Comparison of ENCODE assay signal across 8 cellular contexts in the genomic region with DNA sequence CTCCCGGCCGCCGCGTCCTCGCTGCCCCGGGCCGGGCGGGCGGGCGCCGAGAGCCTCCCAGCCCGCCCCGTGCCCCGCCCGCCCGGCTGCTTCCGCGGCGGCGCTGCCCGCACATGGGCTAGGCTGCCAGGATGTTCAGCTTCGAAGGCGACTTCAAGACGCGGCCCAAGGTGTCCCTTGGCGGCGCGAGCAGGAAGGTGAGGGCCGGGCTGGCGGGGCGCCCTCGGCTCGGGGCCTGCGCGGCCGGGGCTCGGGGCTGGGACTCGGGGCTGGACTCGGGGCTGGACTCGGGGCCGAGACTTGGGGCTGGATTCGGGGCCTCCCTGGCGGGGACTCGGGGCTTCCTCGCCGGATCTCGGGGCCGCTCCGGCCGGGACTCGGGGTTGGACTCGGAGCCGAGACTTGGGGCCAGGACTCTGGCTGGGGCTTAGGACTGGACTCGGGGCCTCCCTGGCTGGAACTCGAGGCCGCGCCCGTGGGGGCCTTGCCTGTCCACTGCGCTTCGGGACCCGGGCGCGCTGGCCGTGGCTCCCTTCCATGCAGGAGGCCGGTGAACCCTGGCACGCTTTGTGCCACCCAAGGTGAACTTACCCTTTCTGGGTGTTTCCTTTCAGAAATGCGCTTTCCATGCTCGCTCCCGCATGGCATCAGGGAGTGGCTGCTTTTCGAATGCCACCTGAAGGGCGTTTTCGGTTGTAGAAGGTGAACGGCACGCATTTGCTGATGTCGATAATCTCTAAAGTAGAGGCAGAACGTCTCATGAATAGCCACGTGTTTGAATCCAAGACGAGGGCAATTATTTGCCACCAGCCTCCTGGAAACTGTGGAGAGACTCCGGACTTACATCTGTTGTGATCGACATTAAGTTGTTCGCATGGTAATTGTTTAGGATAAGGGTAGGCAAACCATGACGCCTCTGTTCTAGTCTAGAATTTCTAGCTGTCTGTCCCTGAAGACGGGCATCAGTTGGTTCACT.
DNase-seq lines count a peak whose midpoint lies in the region; ATAC-seq lines count a peak whose summit lies in the region.

No MANE protein-coding gene starts in this region.

- ATAC-seq in GM19467 (IDR thresholded peaks at IDR 0.05; ENCODE audit: unreplicated experiment) = peak; percentile 48

- no peaks in the 10 kb centered on the region for H3K9me3 ChIP-seq in effector memory CD4-positive, alpha-beta T cell (ENCODE audit: control insufficient read depth, low read length)
- no peaks in the 10 kb centered on the region for H3K9me3 ChIP-seq in muscle layer of colon (ENCODE audit: low read length)

- peaks cover 26% of the 10 kb centered on the region for H3K4me1 ChIP-seq in effector memory CD4-positive, alpha-beta T cell (ENCODE audit: control insufficient read depth, insufficient read depth, low read length, poor library complexity, severe bottlenecking)
- H3K4me1 ChIP-seq in muscle layer of colon (ENCODE audit: insufficient read depth, low read length) = peaks cover 35% of the 10 kb centered on the region

- no peaks in the 10 kb centered on the region for H3K27me3 ChIP-seq in effector memory CD4-positive, alpha-beta T cell (replicated peaks; ENCODE audit: control insufficient read depth, insufficient read depth, low read length, poor library complexity, severe bottlenecking)
- no peaks in the 10 kb centered on the region for H3K27me3 ChIP-seq in muscle layer of colon (ENCODE audit: control insufficient read depth in 1 of 2, insufficient read depth in 2 of 2, low read length in 2 of 2)

- DNase-seq in C1 segment of cervical spinal cord (lab: John Stamatoyannopoulos, UW) = peak in 8 of 14 donors; percentile 41 to 74 (median 58)
- peak; percentile 38 for DNase-seq in HPDE6-E6E7 (ENCODE audit: extremely low spot score)
- DNase-seq in activated CD4-positive, alpha-beta T cell treated with anti-CD3 and anti-CD28 coated beads for 48 hours = peak; percentile 63
- peak; percentile 12 to 66 (median 56) for DNase-seq in effector memory CD4-positive, alpha-beta T cell
- peak; percentile 68 for DNase-seq in stimulated activated naive CD4-positive, alpha-beta T cell treated with Interleukin-2 at 50 U/mL for 16 hours (lab: John Stamatoyannopoulos, UW)
- no peak for DNase-seq in GM19238 (ENCODE audit: insufficient read length, low spot score)

- no peaks in the 10 kb centered on the region for H3K36me3 ChIP-seq in effector memory CD4-positive, alpha-beta T cell (ENCODE audit: control insufficient read depth, insufficient read depth, low read length)
- no peaks in the 10 kb centered on the region for H3K36me3 ChIP-seq in muscle layer of colon (ENCODE audit: insufficient read depth, low read length)

- peak overlapping the region; percentile 85 for H3K27ac ChIP-seq in effector memory CD4-positive, alpha-beta T cell (ENCODE audit: insufficient read depth, low read length, poor library complexity, severe bottlenecking)
- peak overlapping the region; percentile 82 for H3K27ac ChIP-seq in muscle layer of colon (ENCODE audit: low read depth, low read length)

- peak overlapping the region; percentile 67 for H3K9ac ChIP-seq in muscle layer of colon (ENCODE audit: low read length)

- H3K4me3 ChIP-seq in effector memory CD4-positive, alpha-beta T cell (ENCODE audit: insufficient read depth, low read depth, low read length, poor library complexity, severe bottlenecking) = peak overlapping the region; percentile 72
- peak overlapping the region; percentile 87 to 92 for H3K4me3 ChIP-seq in muscle layer of colon (ENCODE audit: low read depth in 1 of 2, low read length in 2 of 2)
